ENCODE assay signal across 8 cellular contexts in genomic region chr2:43226955-43227829, GRCh38. TPM values are rescaled to one million over a fixed set of nuclear protein-coding genes. Genes with fewer than 3 reads are reported as not detected.
DNase-seq lines count a peak whose midpoint lies in the region; ATAC-seq and TF ChIP-seq lines count a peak whose summit lies in the region.

No MANE protein-coding gene starts in this region.

- H3K9ac ChIP-seq in neural progenitor cell (peak overlapping the region; percentile 33), subcutaneous abdominal adipose tissue (ENCODE audit: low read length in 5 of 5) (peak overlapping the region; percentile 70 to 89 (median 83))

- H3K27ac Mint-ChIP-seq in neural progenitor cell = peak overlapping the region; percentile 33

- peaks cover 60% of the 10 kb centered on the region for H3K79me2 ChIP-seq in neural progenitor cell (ENCODE audit: low read depth)

- DNase-seq in BJ (ENCODE audit: low read depth) (no peak), HuH-7.5 (ENCODE audit: low spot score) (peak; percentile 79), RPMI8226 (peak; percentile 84), foreskin keratinocyte (peak; percentile 44 to 67), neural progenitor cell (ENCODE audit: low spot score) (peak; percentile 88)
- DNase-seq in activated gamma-delta T cell treated with anti-CD3 and anti-CD28 coated beads, Interleukin-2, amount 50 U/mL, for 16 hours (ENCODE audit: low read depth) = peak; percentile 40

- no peaks in the 10 kb centered on the region for H3K27me3 ChIP-seq in BJ (ENCODE audit: control insufficient read depth, insufficient read depth, low read length)
- no peaks in the 10 kb centered on the region for H3K27me3 ChIP-seq in foreskin keratinocyte
- no peaks in the 10 kb centered on the region for H3K27me3 ChIP-seq in neural progenitor cell
- no peaks in the 10 kb centered on the region for H3K27me3 ChIP-seq in subcutaneous abdominal adipose tissue (ENCODE audit: control insufficient read depth in 5 of 5, insufficient read depth in 4 of 5, low read length in 5 of 5)

- CTCF ChIA-PET in BJ (lab: Yijun Ruan, JAX) = interaction anchor here (0.6 to 4.9 kb wide), 22 partner anchors 13 to 399 kb away, joined by 3 to 66 read pairs (median 5); no protein-coding TSS in a partner anchor

- POLR2A ChIA-PET in BJ (lab: Charles Lee) = interaction anchor here (0.5 to 1.2 kb wide), 14 partner anchors 24 to 370 kb away, joined by 3 to 10 read pairs (median 4); no protein-coding TSS in a partner anchor

- peaks cover 36% of the 10 kb centered on the region for H4K20me1 ChIP-seq in neural progenitor cell (ENCODE audit: low read depth)

- H3K36me3 ChIP-seq in BJ (ENCODE audit: control insufficient read depth, insufficient read depth, low read length) = peaks cover 17% of the 10 kb centered on the region
- H3K36me3 ChIP-seq in neural progenitor cell = no peaks in the 10 kb centered on the region
- H3K36me3 ChIP-seq in subcutaneous abdominal adipose tissue (ENCODE audit: control insufficient read depth in 5 of 5, insufficient read depth in 5 of 5, low read length in 5 of 5) = peaks cover 16 to 47% (median 20%) of the 10 kb centered on the region in 5 donors

- no peak overlapping the region for H2AFZ ChIP-seq in neural progenitor cell (replicated peaks)

- H3K4me3 Mint-ChIP-seq in neural progenitor cell = peak overlapping the region; percentile 88

- TF ChIP-seq CTCF in BJ (IDR thresholded peaks at IDR 0.05; ENCODE audit: insufficient read depth, low read depth, low read length) (no peak), foreskin keratinocyte (conservative IDR thresholded peaks at IDR 0.05) (peak; percentile 64), neural progenitor cell (IDR thresholded peaks at IDR 0.05) (peak; percentile 40)

- H3K36me3 Mint-ChIP-seq in neural progenitor cell = peaks cover 8% of the 10 kb centered on the region

- H3K9me3 ChIP-seq in neural progenitor cell (ENCODE audit: low read depth) (no peaks in the 10 kb centered on the region), subcutaneous abdominal adipose tissue (ENCODE audit: control insufficient read depth in 5 of 5, low read length in 5 of 5) (no peaks in the 10 kb centered on the region)

- peaks cover 76% of the 10 kb centered on the region for H3F3A ChIP-seq in neural progenitor cell (ENCODE audit: low read depth)

- H3K4me2 ChIP-seq in neural progenitor cell = peak overlapping the region; percentile 87

- H3K4me1 ChIP-seq in foreskin keratinocyte (peaks cover 19% of the 10 kb centered on the region), neural progenitor cell (peaks cover 35% of the 10 kb centered on the region), subcutaneous abdominal adipose tissue (ENCODE audit: control insufficient read depth in 5 of 5, insufficient read depth in 5 of 5, low read length in 5 of 5) (peaks cover 6 to 52% (median 45%) of the 10 kb centered on the region in 5 donors)

- H3K9me3 Mint-ChIP-seq in neural progenitor cell = no peaks in the 10 kb centered on the region

- ATAC-seq in GM19324 (IDR thresholded peaks at IDR 0.05; ENCODE audit: low FRiP score, unreplicated experiment) (peak; percentile 27), foreskin keratinocyte (peak; percentile 27)

- peak overlapping the region; percentile 49 for H3K4me3 ChIP-seq in BJ (ENCODE audit: low read depth, low read length)
- H3K4me3 ChIP-seq in neural progenitor cell = peak overlapping the region; percentile 83
- peak overlapping the region; percentile 65 to 96 (median 82) for H3K4me3 ChIP-seq in subcutaneous abdominal adipose tissue (ENCODE audit: low read depth in 1 of 5, low read length in 5 of 5)

- peaks cover 3% of the 10 kb centered on the region for H3K27me3 Mint-ChIP-seq in neural progenitor cell (ENCODE audit: insufficient read depth, low read depth)

- H3K4me1 Mint-ChIP-seq in neural progenitor cell = peaks cover 38% of the 10 kb centered on the region

- H3K27ac ChIP-seq in foreskin keratinocyte (peak overlapping the region; percentile 89), neural progenitor cell (peak overlapping the region; percentile 79), subcutaneous abdominal adipose tissue (ENCODE audit: low read depth, low read length) (peak overlapping the region; percentile 98)

RNA-seq across cellular contexts. Expression of gene ZFP36L2, which starts 0.8 kb away (rescaled TPM):
- polyA plus RNA-seq in BJ (2011; rRNA removed) = 4.0 and 6.9 TPM in 2 replicates
- 3.3 and 6.4 TPM in 2 replicates for polyA minus RNA-seq in BJ (2011; rRNA and poly(A)+ RNA removed)
- 124 and 137 TPM in 2 replicates for total RNA-seq in foreskin keratinocyte
- 127 and 136 TPM in 2 replicates for polyA plus RNA-seq in foreskin keratinocyte
- 13.8 and 15.1 TPM in 2 replicates for total RNA-seq in neural progenitor cell (ENCODE audit: low replicate concordance)
